15 cellular contexts compared by ENCODE assay signal in genomic region chr13:76523740-76524382, GRCh38.
DNase-seq lines count a peak whose midpoint lies in the region; ATAC-seq and TF ChIP-seq lines count a peak whose summit lies in the region.
"Had no signal": no experiment of that assay in that cellular context is flagged by ENCODE, and none has a peak within 500 bp of the region (broad histone marks: within the 10 kb centered on the region; RNA-seq: fewer than 3 reads in every experiment).

No MANE protein-coding gene starts in this region.

- TF ChIP-seq CTCF in stomach (IDR thresholded peaks at IDR 0.05), result no peak
- TF ChIP-seq CTCF in uterus (IDR thresholded peaks at IDR 0.05), result no peak

- peak; percentile 1 for DNase-seq in renal cortical epithelial cell (ENCODE audit: low read depth)
- DNase-seq in stomach, result no peak
- DNase-seq in stimulated activated CD4-positive, alpha-beta T cell treated with anti-CD3 and anti-CD28 coated beads, Interleukin-4, amount 100 ng/mL, for 4 hours, result no peak
- DNase-seq in uterus, result no peak
- DNase-seq in NCI-H1436 treated with DMSO at 0.1 percent for 48 hours (lab: John Stamatoyannopoulos, UW), result no peak
- DNase-seq: activated T-cell treated with anti-CD3 and anti-CD28 coated beads, Interleukin-2, amount 50 U/mL, for 72 hours; Karpas-422; kidney; naive thymus-derived CD8-positive, alpha-beta T cell; sigmoid colon had no signal

- H3K4me3 ChIP-seq in stomach, result no peak overlapping the region
- no peak overlapping the region for H3K4me3 ChIP-seq in uterus
- H3K4me3 ChIP-seq: sigmoid colon, thoracic aorta had no signal

- TF ChIP-seq EP300 in stomach (IDR thresholded peaks at IDR 0.05), result no peak

- H3K27me3 ChIP-seq in stomach, result no peaks in the 10 kb centered on the region
- no peaks in the 10 kb centered on the region for H3K27me3 ChIP-seq in uterus
- H3K27me3 ChIP-seq: sigmoid colon had no signal

- H3K36me3 ChIP-seq in stomach (no peaks in the 10 kb centered on the region), uterus (no peaks in the 10 kb centered on the region)
- H3K36me3 ChIP-seq: sigmoid colon, thoracic aorta had no signal

- H3K27ac ChIP-seq in stomach (no peak overlapping the region), uterus (peak overlapping the region in 1 of 2 donors; percentile 38)
- H3K27ac ChIP-seq: sigmoid colon, thoracic aorta had no signal

- H3K9me3 ChIP-seq in stomach (no peaks in the 10 kb centered on the region), uterus (no peaks in the 10 kb centered on the region)
- H3K9me3 ChIP-seq: sigmoid colon, thoracic aorta had no signal

- no peak for TF ChIP-seq POLR2A in stomach (IDR thresholded peaks at IDR 0.05)
- no peak for TF ChIP-seq POLR2A in uterus (IDR thresholded peaks at IDR 0.05)

- H3K4me1 ChIP-seq in stomach (no peaks in the 10 kb centered on the region), uterus (no peaks in the 10 kb centered on the region)
- H3K4me1 ChIP-seq: sigmoid colon had no signal

- ATAC-seq in GM18909 (IDR thresholded peaks at IDR 0.05; ENCODE audit: poor library complexity, unreplicated experiment), result peak; percentile 75
- peak; percentile 48 for ATAC-seq in HG02571 (IDR thresholded peaks at IDR 0.05; ENCODE audit: unreplicated experiment)
- peak; percentile 92 for ATAC-seq in HG03442 (IDR thresholded peaks at IDR 0.05; ENCODE audit: unreplicated experiment)
- ATAC-seq: activated CD4-positive, CD25-positive, alpha-beta regulatory T cell treated with anti-CD3 and anti-CD28 coated beads, Interleukin-2, amount 50 U/mL, for 24 hours; activated T-cell treated with anti-CD3 and anti-CD28 coated beads, Interleukin-2, amount 50 U/mL, for 72 hours; naive thymus-derived CD8-positive, alpha-beta T cell had no signal

- intact Hi-C loops in stomach (cut with DNase I; ENCODE audit: low total_unique reads), result no loop called here
- intact Hi-C loops in uterus (cut with DNase I; ENCODE audit: low total_unique reads), result no loop called here

- WGBS in stomach, 5 donors, result 64 to 90% (median 77%) methylated on average over 2 of the region's 2 CpGs
